In genomic region chr4:22668702-22669101, GRCh38 we compare ENCODE assay signal across 1 cellular context.
TF ChIP-seq lines count a peak whose summit lies in the region.

No MANE protein-coding gene starts in this region.

TF ChIP-seq in SK-N-SH treated with all-trans-retinoic acid at 6 μM for 48 hours, 23 proteins besides CTCF, POLR2A, EP300 and RAD21 (continued from another document):
- no peak for TF ChIP-seq CSRNP3 (CRISPR knock-in tag; IDR thresholded peaks at IDR 0.05)
- no peak for TF ChIP-seq ZNF70 (CRISPR knock-in tag; IDR thresholded peaks at IDR 0.05)
- no peak for TF ChIP-seq OSR1 (CRISPR knock-in tag; IDR thresholded peaks at IDR 0.05)
- no peak for TF ChIP-seq BACH2 (CRISPR knock-in tag; IDR thresholded peaks at IDR 0.05; ENCODE audit: borderline replicate concordance)
- no peak for TF ChIP-seq TOX (CRISPR knock-in tag; IDR thresholded peaks at IDR 0.05; ENCODE audit: borderline replicate concordance)
- TF ChIP-seq TSHZ2 (CRISPR knock-in tag; IDR thresholded peaks at IDR 0.05), result no peak
- TF ChIP-seq GLIS3 (CRISPR knock-in tag; IDR thresholded peaks at IDR 0.05), result no peak
- TF ChIP-seq SNAI2 (CRISPR knock-in tag; IDR thresholded peaks at IDR 0.05), result no peak
- TF ChIP-seq CREB5 (CRISPR knock-in tag; IDR thresholded peaks at IDR 0.05; ENCODE audit: low read depth), result no peak
